20 cellular contexts compared by ENCODE assay signal in the genomic region with DNA sequence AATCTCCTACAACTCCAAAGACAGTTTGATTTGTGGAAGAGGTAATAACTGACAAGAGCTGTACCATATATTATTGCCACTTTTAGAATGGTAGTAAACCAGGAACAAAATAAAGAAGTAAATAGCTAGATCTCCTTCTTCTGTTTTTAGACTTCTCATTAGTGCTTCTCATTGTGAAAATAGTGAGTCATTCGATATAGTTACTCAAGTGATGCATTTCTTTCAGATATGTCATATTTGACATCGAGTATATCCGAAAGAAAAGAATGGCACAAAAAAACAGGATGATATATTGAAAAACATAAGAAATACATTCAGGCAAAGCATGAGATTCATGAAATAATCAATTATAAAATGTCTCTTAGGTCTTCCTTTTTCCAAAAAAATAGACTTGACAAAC.
"Had no signal": no experiment of that assay in that cellular context is flagged by ENCODE, and none has a peak within 500 bp of the region (broad histone marks: within the 10 kb centered on the region; RNA-seq: fewer than 3 reads in every experiment).

No MANE protein-coding gene starts in this region.

- ATAC-seq: foreskin keratinocyte; left colon; left ventricle myocardium superior; natural killer cell treated with Interleukin-12 subunit alpha and Interleukin-12 subunit beta and Interleukin-15 and Interleukin-18, amount 100 ng/mL, for 72 hours; pancreas; right cardiac atrium had no signal

- H3K36me3 ChIP-seq: esophagus muscularis mucosa, pancreas, stomach, thoracic aorta, transverse colon had no signal

- DNase-seq: effector memory CD4-positive, alpha-beta T cell; foreskin keratinocyte; left colon; left ventricle myocardium superior; mesenchymal stem cell; midbrain; occipital lobe; pancreas; right cardiac atrium; small intestine; stimulated activated CD4-positive, alpha-beta T cell treated with anti-CD3 and anti-CD28 coated beads, Interleukin-12 subunit alpha, Interleukin-12 subunit beta, amount 100 ng/mL, for 4 hours; stimulated activated naive CD4-positive, alpha-beta T cell; stomach; substantia nigra; transverse colon had no signal

- H3K27me3 ChIP-seq: esophagus muscularis mucosa, foreskin keratinocyte, hepatocyte, pancreas, stomach, transverse colon had no signal

- H3K4me3 ChIP-seq: esophagus muscularis mucosa, hepatocyte, lung, pancreas, stomach, thoracic aorta, transverse colon had no signal
